8 cellular contexts compared by ENCODE assay signal in the genomic region with DNA sequence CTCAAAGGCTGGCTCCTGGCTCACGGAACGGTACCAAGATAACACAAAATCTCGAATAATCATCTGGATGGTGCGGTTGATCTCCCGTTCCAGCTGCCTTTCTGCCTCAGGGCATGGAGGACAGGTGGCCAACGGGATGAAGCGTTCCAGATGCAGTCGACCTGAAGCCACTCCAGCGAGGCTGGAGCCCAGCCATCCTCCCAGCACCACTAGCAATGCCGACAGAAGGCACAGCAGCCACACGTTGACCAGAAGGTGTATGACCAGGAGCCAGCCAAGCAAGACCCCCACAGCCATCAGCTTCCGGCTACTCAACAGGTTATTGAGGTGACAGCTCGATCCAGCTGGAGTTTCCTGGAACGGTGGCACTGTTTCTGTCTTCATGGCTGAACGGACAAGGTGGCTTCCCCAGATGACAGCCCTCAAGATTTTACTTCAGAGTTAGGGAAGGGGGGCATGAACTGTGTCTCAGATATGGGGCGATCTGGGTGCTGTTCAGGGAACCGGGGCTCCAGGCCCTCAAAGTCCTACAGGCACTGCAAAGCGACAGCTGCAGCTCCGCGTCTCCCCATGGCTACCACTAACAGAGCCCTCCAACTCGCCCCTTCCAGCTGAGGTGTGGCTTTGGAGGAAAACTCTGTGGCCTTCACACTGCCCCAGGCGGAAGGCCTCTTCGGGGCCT. TPM values are rescaled to one million over a fixed set of nuclear protein-coding genes. Genes with fewer than 3 reads are reported as not detected.
DNase-seq lines count a peak whose midpoint lies in the region; ATAC-seq and TF ChIP-seq lines count a peak whose summit lies in the region.

No MANE protein-coding gene starts in this region.

- H3K27ac ChIP-seq in right cardiac atrium (ENCODE audit: low read length): peak overlapping the region; percentile 94

- H3K4me3 ChIP-seq in Caco-2 (ENCODE audit: low read depth, low read length): peak overlapping the region; percentile 91
- peak overlapping the region; percentile 76 for H3K4me3 ChIP-seq in HFF-Myc (replicated peaks; ENCODE audit: low read depth, low read length)
- H3K4me3 ChIP-seq in right cardiac atrium (ENCODE audit: low read length): peak overlapping the region; percentile 98

- no TSS peak for BruUV-seq in Caco-2 (replicated peaks; lab: Mats Ljungman, UMichigan)

- H3K27me3 ChIP-seq in Caco-2 (replicated peaks; ENCODE audit: control insufficient read depth, insufficient read depth, low read length): no peaks in the 10 kb centered on the region
- no peaks in the 10 kb centered on the region for H3K27me3 ChIP-seq in right cardiac atrium (ENCODE audit: control insufficient read depth, insufficient read depth)

- peaks cover 7% of the 10 kb centered on the region for H3K4me1 Mint-ChIP-seq in Caco-2 (ENCODE audit: low read depth, unreplicated experiment)
- peaks cover 37% of the 10 kb centered on the region for H3K4me1 Mint-ChIP-seq in activated B cell treated with CpG ODN at 0.5 μM for 24 hours
- H3K4me1 Mint-ChIP-seq in stimulated activated effector memory CD8-positive, alpha-beta T cell treated with anti-CD3 and anti-CD28 coated beads, Interleukin-12 subunit alpha, Interleukin-12 subunit beta, amount 100 ng/mL, for 72 hours: peaks cover 27% of the 10 kb centered on the region

- H3K9me3 ChIP-seq in Caco-2 (no peaks in the 10 kb centered on the region), right cardiac atrium (ENCODE audit: control insufficient read depth, low read length) (no peaks in the 10 kb centered on the region)

- H3K27me3 Mint-ChIP-seq in Caco-2 (ENCODE audit: insufficient read depth, unreplicated experiment) (peaks cover 7% of the 10 kb centered on the region), activated B cell treated with CpG ODN at 0.5 μM for 24 hours (peaks cover 15% of the 10 kb centered on the region)

- CTCF ChIA-PET in Caco-2 (lab: Charles Lee) (interaction anchor here (0.6 to 1.8 kb wide), 14 partner anchors 9 to 769 kb away, joined by 3 to 16 read pairs (median 4); no protein-coding TSS in a partner anchor), activated B cell treated with CpG ODN at 0.5 μM for 24 hours (lab: Charles Lee) (interaction anchor here (0.7 to 1.5 kb wide), 5 partner anchors 9 to 484 kb away, joined by 3 to 7 read pairs (median 5); no protein-coding TSS in a partner anchor)

- ATAC-seq in activated B cell treated with CpG ODN at 0.5 μM for 24 hours (ENCODE audit: low read depth): peak; percentile 20
- no peak for ATAC-seq in right cardiac atrium
- ATAC-seq in stimulated activated effector memory CD8-positive, alpha-beta T cell treated with anti-CD3 and anti-CD28 coated beads, Interleukin-12 subunit alpha, Interleukin-12 subunit beta, amount 100 ng/mL, for 72 hours: no peak
- ATAC-seq in GM18502 (IDR thresholded peaks at IDR 0.05; ENCODE audit: poor library complexity, unreplicated experiment): no peak

- H3K36me3 ChIP-seq in Caco-2 (ENCODE audit: control insufficient read depth, insufficient read depth, low read length): 0 out of 2 replicates have a peak, but pooled peaks cover 1% of the 10 kb centered on the region

- TF ChIP-seq CTCF in Caco-2 (IDR thresholded peaks at IDR 0.05; ENCODE audit: insufficient read depth in 1 of 2, low read depth in 1 of 2, low read length in 1 of 2, severe bottlenecking in 1 of 2, unreplicated experiment in 1 of 2) (no peak), HFF-Myc (IDR thresholded peaks at IDR 0.05; ENCODE audit: low read depth, low read length, missing control alignments) (no peak), activated B cell treated with CpG ODN at 0.5 μM for 24 hours (IDR thresholded peaks at IDR 0.05) (no peak)

- peaks cover 15% of the 10 kb centered on the region for H3K36me3 Mint-ChIP-seq in Caco-2 (ENCODE audit: insufficient read depth, unreplicated experiment)
- peaks cover 34% of the 10 kb centered on the region for H3K36me3 Mint-ChIP-seq in activated B cell treated with CpG ODN at 0.5 μM for 24 hours (ENCODE audit: low read depth)
- peaks cover 27% of the 10 kb centered on the region for H3K36me3 Mint-ChIP-seq in stimulated activated effector memory CD8-positive, alpha-beta T cell treated with anti-CD3 and anti-CD28 coated beads, Interleukin-12 subunit alpha, Interleukin-12 subunit beta, amount 100 ng/mL, for 72 hours

- 37% methylated on average over 23 of the region's 23 CpGs for WGBS in right cardiac atrium

- DNase-seq in Caco-2: no peak
- no peak for DNase-seq in HFF-Myc (ENCODE audit: extremely low read depth, low read depth)
- DNase-seq in activated B cell treated with CpG ODN at 0.5 μM for 24 hours: no peak
- peak; percentile 18 to 53 (median 51) for DNase-seq in right cardiac atrium
- DNase-seq in stimulated activated effector memory CD8-positive, alpha-beta T cell treated with anti-CD3 and anti-CD28 coated beads, Interleukin-12 subunit alpha, Interleukin-12 subunit beta, amount 100 ng/mL, for 72 hours (ENCODE audit: low spot score in 2 of 2): no peak
- DNase-seq in medulla oblongata (ENCODE audit: extremely low spot score): no peak
- no peak for DNase-seq in NCI-H1436 (lab: John Stamatoyannopoulos, UW)

- intact Hi-C loops in Caco-2 (cut with micrococcal nuclease; ENCODE audit: unreplicated experiment): no loop called here
- intact Hi-C loops in activated B cell treated with CpG ODN at 0.5 μM for 24 hours (cut with micrococcal nuclease): loop anchor here (1.0 to 10.0 kb wide), 4 partner anchors 600 to 1638 kb away; partner anchors contain the start of genes NFRKB and PRDM10
- intact Hi-C loops in right cardiac atrium (cut with DNase I): no loop called here

- POLR2A ChIA-PET in Caco-2 (lab: Charles Lee): interaction anchor here (0.5 kb wide), 1 partner anchor 99 kb away, joined by 3 read pairs; no protein-coding TSS in a partner anchor
- POLR2A ChIA-PET in activated B cell treated with CpG ODN at 0.5 μM for 24 hours (lab: Charles Lee): interaction anchor here (0.9 to 1.8 kb wide), 8 partner anchors 11 to 1021 kb away, joined by 3 to 20 read pairs (median 4); partner anchors contain the start of genes NFRKB and PRDM10

- H3K4me3 Mint-ChIP-seq in Caco-2 (ENCODE audit: unreplicated experiment): peak overlapping the region; percentile 77
- peak overlapping the region; percentile 86 for H3K4me3 Mint-ChIP-seq in activated B cell treated with CpG ODN at 0.5 μM for 24 hours
- peak overlapping the region; percentile 74 for H3K4me3 Mint-ChIP-seq in stimulated activated effector memory CD8-positive, alpha-beta T cell treated with anti-CD3 and anti-CD28 coated beads, Interleukin-12 subunit alpha, Interleukin-12 subunit beta, amount 100 ng/mL, for 72 hours

- H3K27ac Mint-ChIP-seq in Caco-2 (ENCODE audit: unreplicated experiment): peak overlapping the region; percentile 21
- peak overlapping the region; percentile 76 for H3K27ac Mint-ChIP-seq in activated B cell treated with CpG ODN at 0.5 μM for 24 hours
- H3K27ac Mint-ChIP-seq in stimulated activated effector memory CD8-positive, alpha-beta T cell treated with anti-CD3 and anti-CD28 coated beads, Interleukin-12 subunit alpha, Interleukin-12 subunit beta, amount 100 ng/mL, for 72 hours: peak overlapping the region; percentile 81

- no peaks in the 10 kb centered on the region for H3K9me3 Mint-ChIP-seq in Caco-2 (ENCODE audit: unreplicated experiment)
- no peaks in the 10 kb centered on the region for H3K9me3 Mint-ChIP-seq in activated B cell treated with CpG ODN at 0.5 μM for 24 hours
- H3K9me3 Mint-ChIP-seq in stimulated activated effector memory CD8-positive, alpha-beta T cell treated with anti-CD3 and anti-CD28 coated beads, Interleukin-12 subunit alpha, Interleukin-12 subunit beta, amount 100 ng/mL, for 72 hours: no peaks in the 10 kb centered on the region

- H3K4me1 ChIP-seq in Caco-2 (peaks cover 5% of the 10 kb centered on the region; the same call in 1 of the 2 replicates), right cardiac atrium (ENCODE audit: control insufficient read depth, insufficient read depth, low read length) (peaks cover 16% of the 10 kb centered on the region)

RNA-seq across cellular contexts. Expression of gene SNX19, which starts 0.6 kb away (rescaled TPM):
- 79.8 and 82.4 TPM in 2 replicates for total RNA-seq in Caco-2 (2022)
- 53.7 and 60.4 TPM in 2 replicates for total RNA-seq in activated B cell treated with CpG ODN at 0.5 μM for 24 hours
- 10 to 100 TPM; 39.0 to 59.5 (median 50.1) TPM for total RNA-seq in right cardiac atrium
- polyA plus RNA-seq in right cardiac atrium: 17.3 TPM

Comparison
In these comparisons a context has a peak if more than half of its experiments do, and no peak if none do; other contexts are left out.
1. DNase-seq: peak in right cardiac atrium (3 of 3); none in Caco-2 (0 of 2), HFF-Myc (single experiment), activated B cell treated with CpG ODN at 0.5 μM for 24 hours (single experiment), stimulated activated effector memory CD8-positive, alpha-beta T cell treated with anti-CD3 and anti-CD28 coated beads, Interleukin-12 subunit alpha, Interleukin-12 subunit beta, amount 100 ng/mL, for 72 hours (0 of 2), medulla oblongata (single experiment) and NCI-H1436 (single experiment).
2. H3K27ac Mint-ChIP-seq: peak in every context shown above with its lines; median percentile 81 in stimulated activated effector memory CD8-positive, alpha-beta T cell treated with anti-CD3 and anti-CD28 coated beads, Interleukin-12 subunit alpha, Interleukin-12 subunit beta, amount 100 ng/mL, for 72 hours; 76 in activated B cell treated with CpG ODN at 0.5 μM for 24 hours; 21 in Caco-2.
3. Peak in every context shown above with its lines, with median percentiles within 50 percentile points of each other: H3K4me3 ChIP-seq and H3K4me3 Mint-ChIP-seq.